Comparison of ENCODE assay signal across 27 cellular contexts in genomic region chr22:34403667-34404066, GRCh38.
"Had no signal": no experiment of that assay in that cellular context is flagged by ENCODE, and none has a peak within 500 bp of the region (broad histone marks: within the 10 kb centered on the region; RNA-seq: fewer than 3 reads in every experiment).

No MANE protein-coding gene starts in this region.

- H3K36me3 ChIP-seq: stomach, suprapubic skin, thoracic aorta, thyroid gland, tibial artery, tibial nerve, transverse colon, upper lobe of left lung, upper lobe of right lung, uterus, vagina had no signal

- H3K27ac ChIP-seq: stomach, suprapubic skin, testis, thoracic aorta, thyroid gland, tibial artery, tibial nerve, transverse colon, upper lobe of left lung, upper lobe of right lung, uterus, vagina had no signal

- ATAC-seq: stimulated activated effector memory CD8-positive, alpha-beta T cell treated with anti-CD3 and anti-CD28 coated beads, Interleukin-12 subunit alpha, Interleukin-12 subunit beta, amount 100 ng/mL, for 72 hours; stimulated activated memory B cell treated with anti-CD40 and anti-IgM and Interleukin-4, amounts not matched to agents 10 μg/mL and 1 μg/mL and 100 μg/mL, for 72 hours; stimulated activated naive B cell treated with anti-CD40 and anti-IgM and Interleukin-4, amounts not matched to agents 10 μg/mL and 1 μg/mL and 100 μg/mL, for 72 hours; stimulated activated naive CD8-positive, alpha-beta T cell treated with anti-CD3 and anti-CD28 coated beads, Interleukin-15, amount 100 ng/mL, for 72 hours; stimulated activated naive CD8-positive, alpha-beta T cell treated with anti-CD3 and anti-CD28 coated beads, Interleukin-15, Interleukin-2, amounts not matched to agents 100 U/mL and 50 U/mL, for 24 hours; upper lobe of right lung had no signal

- H3K27me3 ChIP-seq: suprapubic skin, testis, thyroid gland, tibial nerve, transverse colon, upper lobe of left lung, upper lobe of right lung, uterus, vagina had no signal

- H3K4me3 ChIP-seq: stomach, suprapubic skin, testis, thoracic aorta, thyroid gland, tibial artery, tibial nerve, transverse colon, upper lobe of left lung, upper lobe of right lung, uterus, vagina had no signal

- FAIRE-seq: urothelium cell line had no signal

- DNase-seq: stimulated activated CD4-positive, alpha-beta T cell treated with anti-CD3 and anti-CD28 coated beads, Interleukin-2, amount 100 ng/mL, for 48 hours; stimulated activated CD4-positive, alpha-beta T cell treated with anti-CD3 and anti-CD28 coated beads, Interleukin-4, amount 100 ng/mL, for 1 hour; stimulated activated CD4-positive, alpha-beta T cell treated with anti-CD3 and anti-CD28 coated beads, Interleukin-4, amount 100 ng/mL, for 24 hours; stimulated activated CD4-positive, alpha-beta T cell treated with anti-CD3 and anti-CD28 coated beads, Interleukin-4, amount 100 ng/mL, for 4 hours; stimulated activated CD8-positive, alpha-beta memory T cell treated with anti-CD3 and anti-CD28 coated beads, Interleukin-4, amount 100 ng/mL, for 48 hours; stimulated activated naive B cell treated with anti-CD40 and anti-IgM and Interleukin-4, amounts not matched to agents 10 μg/mL and 1 μg/mL and 100 μg/mL, for 72 hours; stimulated activated naive CD4-positive, alpha-beta T cell; stimulated activated naive CD4-positive, alpha-beta T cell treated with Interleukin-2 at 50 U/mL for 16 hours; stimulated activated naive CD8-positive, alpha-beta T cell treated with anti-CD3 and anti-CD28 coated beads, Interleukin-15, amount 100 ng/mL, for 72 hours; stimulated activated naive CD8-positive, alpha-beta T cell treated with anti-CD3 and anti-CD28 coated beads, Interleukin-15, Interleukin-2, amounts not matched to agents 100 U/mL and 50 U/mL, for 24 hours; stomach; substantia nigra; testis; thyroid gland; tibial artery; transverse colon; trophoblast cell; upper lobe of left lung; upper lobe of right lung; uterus had no signal

- H3K9me3 ChIP-seq: stomach, suprapubic skin, testis, thoracic aorta, thyroid gland, tibial artery, tibial nerve, transverse colon, upper lobe of left lung, upper lobe of right lung, uterus, vagina had no signal

- H3K4me1 ChIP-seq: stomach, suprapubic skin, testis, thyroid gland, tibial artery, tibial nerve, transverse colon, upper lobe of left lung, upper lobe of right lung, uterus, vagina had no signal
